16 cellular contexts compared by ENCODE assay signal in the genomic region with DNA sequence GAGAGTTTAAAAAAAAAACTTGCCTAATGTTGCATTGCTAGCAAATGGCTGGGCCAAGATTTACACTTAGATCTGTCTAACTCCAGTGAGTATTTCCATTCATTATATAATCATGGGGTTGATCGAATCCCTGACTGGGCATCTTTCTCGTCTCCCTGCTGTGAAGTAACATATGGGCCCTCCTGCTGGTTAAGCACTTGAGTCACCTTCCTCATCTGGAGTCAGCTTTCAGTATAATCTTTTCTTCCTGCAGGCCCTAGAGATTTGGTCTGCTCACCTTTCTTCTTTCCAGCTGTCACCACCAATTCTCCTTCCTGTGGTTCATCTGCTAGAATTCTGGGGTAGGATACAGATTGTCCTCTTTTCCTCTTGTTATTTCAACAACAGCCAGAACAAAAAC. TPM values are rescaled to one million over a fixed set of nuclear protein-coding genes. Genes with fewer than 3 reads are reported as not detected.
A peak's percentile ranks its signal among the peaks of the same experiment; 100 is the strongest.
DNase-seq lines count a peak whose midpoint lies in the region; ATAC-seq and TF ChIP-seq lines count a peak whose summit lies in the region.
"Had no signal": no experiment of that assay in that cellular context is flagged by ENCODE, and none has a peak within 500 bp of the region (broad histone marks: within the 10 kb centered on the region; RNA-seq: fewer than 3 reads in every experiment).

No MANE protein-coding gene starts in this region.

- no peak overlapping the region for H3K4me3 ChIP-seq in brain microvascular endothelial cell (ENCODE audit: low read depth, low read length)
- H3K4me3 ChIP-seq: pancreas had no signal

- peak; percentile 42 for DNase-seq in A172 (ENCODE audit: low spot score)
- DNase-seq in NCI-H2227 treated with DMSO at 0.1 percent for 48 hours (lab: John Stamatoyannopoulos, UW) = peak; percentile 34
- DNase-seq in brain microvascular endothelial cell = peak; percentile 51
- DNase-seq in SW 1271 (lab: John Stamatoyannopoulos, UW) = no peak
- DNase-seq in DMS79 treated with DMSO at 0.1 percent for 48 hours (lab: John Stamatoyannopoulos, UW) = no peak
- no peak for DNase-seq in anterior cingulate cortex (lab: John Stamatoyannopoulos, UW)
- DNase-seq: activated CD4-positive, CD25-positive, alpha-beta regulatory T cell; activated naive CD4-positive, alpha-beta T cell treated with Interleukin-2 at 50 U/mL for 16 hours; caudate nucleus; effector memory CD8-positive, alpha-beta T cell; foreskin keratinocyte; immature natural killer cell; pancreas; small intestine had no signal

- no peak for TF ChIP-seq EP300 in Ishikawa (IDR thresholded peaks at IDR 0.05; ENCODE audit: borderline replicate concordance)

- no peaks in the 10 kb centered on the region for H3K36me3 ChIP-seq in brain microvascular endothelial cell (replicated peaks)
- H3K36me3 ChIP-seq: pancreas had no signal

- no peak for TF ChIP-seq RAD21 in Ishikawa (IDR thresholded peaks at IDR 0.05; ENCODE audit: low read depth)

- no peaks in the 10 kb centered on the region for H3K27me3 ChIP-seq in brain microvascular endothelial cell (replicated peaks)
- H3K27me3 ChIP-seq: foreskin keratinocyte, pancreas had no signal

- ATAC-seq in GM19452 (IDR thresholded peaks at IDR 0.05; ENCODE audit: unreplicated experiment) = no peak
- ATAC-seq: effector memory CD8-positive, alpha-beta T cell; foreskin keratinocyte; pancreas had no signal

- in situ Hi-C loops in brain microvascular endothelial cell (cut with HindIII; ENCODE audit: low pct_ligation_motif_present, low sequenced_read_pairs) = no loop called here

- TF ChIP-seq CTCF in brain microvascular endothelial cell (IDR thresholded peaks at IDR 0.05; ENCODE audit: low read depth, low read length, missing control alignments) = no peak

- H3K27ac ChIP-seq in brain microvascular endothelial cell = no peak overlapping the region
- H3K27ac ChIP-seq: foreskin keratinocyte, pancreas had no signal

TF ChIP-seq in Ishikawa, 13 proteins besides CTCF, POLR2A, EP300 and RAD21:
- no peak for TF ChIP-seq CREB1 (IDR thresholded peaks at IDR 0.05; ENCODE audit: low read depth)
- peak; percentile 69; the same call in 1 of the 2 replicates for TF ChIP-seq TCF12 (IDR thresholded peaks at IDR 0.05; ENCODE audit: low read depth)
- no peak for TF ChIP-seq TEAD4 (IDR thresholded peaks at IDR 0.05)

RNA-seq across cellular contexts. Expression of a gene that starts 41.6 kb away (rescaled TPM):
- total RNA-seq in A172 (2014; rRNA removed; shearing (Covaris generic)) = 10.2 and 16.6 TPM in 2 replicates

Comparison
In these comparisons a context has a peak if more than half of its experiments do, and no peak if none do; other contexts are left out.
1. DNase-seq: peak in A172 (single experiment), NCI-H2227 treated with DMSO at 0.1 percent for 48 hours (single experiment) and brain microvascular endothelial cell (single experiment); none in SW 1271 (0 of 2), DMS79 treated with DMSO at 0.1 percent for 48 hours (single experiment) and anterior cingulate cortex (0 of 58).